1 cellular context compared by ENCODE assay signal in genomic region chr10:49300140-49300974, GRCh38.
TF ChIP-seq lines count a peak whose summit lies in the region.

No MANE protein-coding gene starts in this region.

TF ChIP-seq in GM12878, 131 proteins besides CTCF, POLR2A, EP300 and RAD21:
- no peak for TF ChIP-seq ZNF687 (IDR thresholded peaks at IDR 0.05)
- peak; percentile 92 for TF ChIP-seq ZBTB40 (IDR thresholded peaks at IDR 0.05; ENCODE audit: borderline replicate concordance)
- TF ChIP-seq SMAD1 (IDR thresholded peaks at IDR 0.05; ENCODE audit: low read depth, partially characterized antibody), result peak; percentile 69
- TF ChIP-seq RELA (IDR thresholded peaks at IDR 0.05; ENCODE audit: borderline replicate concordance, partially characterized antibody), result no peak
- peak; percentile 90; the same call in 2 of the 3 replicates for TF ChIP-seq POU2F2 (IDR thresholded peaks at IDR 0.05; ENCODE audit: borderline replicate concordance, low read depth, low read length)
- TF ChIP-seq ZNF384 (IDR thresholded peaks at IDR 0.05; ENCODE audit: borderline replicate concordance, low read depth, low read length), result peak; percentile 64
- 0 out of 2 replicates have a peak, but pooled peaks have one; percentile 16 for TF ChIP-seq MTA2 (IDR thresholded peaks at IDR 0.05; ENCODE audit: low read depth)
- peak; percentile 52; the same call in 1 of the 2 replicates for TF ChIP-seq RUNX3 (IDR thresholded peaks at IDR 0.05; ENCODE audit: low read length)
- TF ChIP-seq BRCA1 (IDR thresholded peaks at IDR 0.05; ENCODE audit: low read depth, low read length), result no peak
- peak in 1 of 2 experiments; percentile 7; a peak in 1 of 4 replicates for TF ChIP-seq IKZF2 (IDR thresholded peaks at IDR 0.05)
- TF ChIP-seq ZNF217 (IDR thresholded peaks at IDR 0.05), result no peak
- no peak for TF ChIP-seq SMC3 (IDR thresholded peaks at IDR 0.05; ENCODE audit: borderline replicate concordance, low read length)
- TF ChIP-seq HDAC6 (IDR thresholded peaks at IDR 0.05; ENCODE audit: unreplicated experiment), result no peak
